In genomic region chr6:24535210-24535609, GRCh38 we compare ENCODE assay signal across 30 cellular contexts.
"Had no signal": no experiment of that assay in that cellular context is flagged by ENCODE, and none has a peak within 500 bp of the region (broad histone marks: within the 10 kb centered on the region; RNA-seq: fewer than 3 reads in every experiment).

No MANE protein-coding gene starts in this region.

- H3K27ac ChIP-seq: neural progenitor cell, ovary, parathyroid adenoma, psoas muscle, skin epidermis, spleen, stomach, thoracic aorta, thyroid gland, tibial nerve, upper lobe of left lung, vagina had no signal

- H3K36me3 ChIP-seq: neural progenitor cell, ovary had no signal

- H3K4me1 ChIP-seq: parathyroid adenoma, psoas muscle, spleen, stomach, thyroid gland, tibial nerve, upper lobe of left lung, vagina had no signal

- H3K4me1 Mint-ChIP-seq: natural killer cell; nephron; stimulated activated naive B cell treated with anti-CD40 and anti-IgM and Interleukin-4, amounts not matched to agents 10 μg/mL and 1 μg/mL and 100 μg/mL, for 72 hours had no signal

- H3K4me3 ChIP-seq: neural progenitor cell, ovary, psoas muscle, skin epidermis, smooth muscle cell, spleen, stomach, thoracic aorta, thyroid gland, tibial nerve, upper lobe of left lung, vagina had no signal

- H3K27me3 ChIP-seq: neural progenitor cell, ovary, spleen, stomach, thyroid gland, tibial nerve, upper lobe of left lung, vagina had no signal

- H3K27ac Mint-ChIP-seq: natural killer cell; nephron; neural progenitor cell; progenitor cell of endocrine pancreas; stimulated activated naive B cell treated with anti-CD40 and anti-IgM and Interleukin-4, amounts not matched to agents 10 μg/mL and 1 μg/mL and 100 μg/mL, for 72 hours; stimulated activated naive CD8-positive, alpha-beta T cell treated with anti-CD3 and anti-CD28 coated beads, Interleukin-15, Interleukin-2, amounts not matched to agents 100 ng/mL and 50 ng/mL, for 24 hours had no signal

- H3K27me3 Mint-ChIP-seq: progenitor cell of endocrine pancreas; stimulated activated naive B cell treated with anti-CD40 and anti-IgM and Interleukin-4, amounts not matched to agents 10 μg/mL and 1 μg/mL and 100 μg/mL, for 72 hours; stimulated activated naive CD8-positive, alpha-beta T cell treated with anti-CD3 and anti-CD28 coated beads, Interleukin-15, Interleukin-2, amounts not matched to agents 100 ng/mL and 50 ng/mL, for 24 hours had no signal

- ATAC-seq: natural killer cell; psoas muscle; right cardiac atrium; sciatic nerve; stimulated activated naive B cell treated with anti-CD40 and anti-IgM and Interleukin-4, amounts not matched to agents 10 μg/mL and 1 μg/mL and 100 μg/mL, for 72 hours had no signal

- H3K36me3 Mint-ChIP-seq: natural killer cell had no signal

- H2AFZ ChIP-seq: neural progenitor cell, parathyroid adenoma had no signal

- DNase-seq: natural killer cell; occipital lobe; ovary; posterior cingulate gyrus; psoas muscle; right cardiac atrium; spleen; stimulated activated CD4-positive, alpha-beta T cell treated with anti-CD3 and anti-CD28 coated beads, Interleukin-12 subunit alpha, Interleukin-12 subunit beta, amount 100 ng/mL, for 4 hours; stimulated activated CD4-positive, alpha-beta T cell treated with anti-CD3 and anti-CD28 coated beads, Interleukin-1b, Interleukin-23, amount 100 ng/mL, for 48 hours; stimulated activated CD4-positive, alpha-beta T cell treated with anti-CD3 and anti-CD28 coated beads, Interleukin-4, amount 100 ng/mL, for 1 hour; stimulated activated CD4-positive, alpha-beta T cell treated with anti-CD3 and anti-CD28 coated beads, Interleukin-4, amount 100 ng/mL, for 4 hours; stimulated activated CD8-positive, alpha-beta memory T cell treated with anti-CD3 and anti-CD28 coated beads, Interleukin-4, amount 100 ng/mL, for 48 hours; stimulated activated naive B cell treated with anti-CD40 and anti-IgM and Interleukin-4, amounts not matched to agents 10 μg/mL and 1 μg/mL and 100 μg/mL, for 72 hours; stimulated activated naive CD4-positive, alpha-beta T cell treated with Interleukin-2 at 50 U/mL for 16 hours; stomach; thyroid gland; trophoblast cell; upper lobe of left lung had no signal

- H3K4me3 Mint-ChIP-seq: natural killer cell; nephron; neural progenitor cell; stimulated activated naive B cell treated with anti-CD40 and anti-IgM and Interleukin-4, amounts not matched to agents 10 μg/mL and 1 μg/mL and 100 μg/mL, for 72 hours; stimulated activated naive CD8-positive, alpha-beta T cell treated with anti-CD3 and anti-CD28 coated beads, Interleukin-15, Interleukin-2, amounts not matched to agents 100 ng/mL and 50 ng/mL, for 24 hours had no signal

- FAIRE-seq: urothelium cell line had no signal

- H3K4me2 ChIP-seq: neural progenitor cell, smooth muscle cell had no signal

- H3K9me3 ChIP-seq: ovary, psoas muscle, spleen, stomach, thoracic aorta, thyroid gland, tibial nerve, upper lobe of left lung, vagina had no signal

- H3K9me3 Mint-ChIP-seq: natural killer cell; nephron; neural progenitor cell; stimulated activated naive B cell treated with anti-CD40 and anti-IgM and Interleukin-4, amounts not matched to agents 10 μg/mL and 1 μg/mL and 100 μg/mL, for 72 hours; stimulated activated naive CD8-positive, alpha-beta T cell treated with anti-CD3 and anti-CD28 coated beads, Interleukin-15, Interleukin-2, amounts not matched to agents 100 ng/mL and 50 ng/mL, for 24 hours had no signal

- H3K9ac ChIP-seq: neural progenitor cell, parathyroid adenoma had no signal

- H3K79me2 ChIP-seq: parathyroid adenoma had no signal
